Comparison of ENCODE assay signal across 16 cellular contexts in genomic region chr1:228143480-228144212, GRCh38. TPM values are rescaled to one million over a fixed set of nuclear protein-coding genes. Genes with fewer than 3 reads are reported as not detected.
A peak's percentile ranks its signal among the peaks of the same experiment; 100 is the strongest.
DNase-seq lines count a peak whose midpoint lies in the region; ATAC-seq and TF ChIP-seq lines count a peak whose summit lies in the region.
"Had no signal": no experiment of that assay in that cellular context is flagged by ENCODE, and none has a peak within 500 bp of the region (broad histone marks: within the 10 kb centered on the region; RNA-seq: fewer than 3 reads in every experiment).

No MANE protein-coding gene starts in this region.

- peaks cover 40% of the 10 kb centered on the region for H3K4me1 Mint-ChIP-seq in activated naive CD4-positive, alpha-beta T cell treated with anti-CD3 and anti-CD28 coated beads, Interleukin-2, amount 10 ng/mL, durations not matched to agents 7 days and 5 days
- peaks cover 30% of the 10 kb centered on the region for H3K4me1 Mint-ChIP-seq in activated CD8-positive, alpha-beta T cell treated with anti-CD3 and anti-CD28 coated beads for 36 hours (ENCODE audit: low read depth)
- peaks cover 15% of the 10 kb centered on the region for H3K4me1 Mint-ChIP-seq in type B pancreatic cell (ENCODE audit: unreplicated experiment)

- TF ChIP-seq POLR2A in right lobe of liver (IDR thresholded peaks at IDR 0.05), result no peak

- TF ChIP-seq CTCF in activated CD8-positive, alpha-beta T cell treated with anti-CD3 and anti-CD28 coated beads for 36 hours (IDR thresholded peaks at IDR 0.05), result no peak
- TF ChIP-seq CTCF in right lobe of liver (IDR thresholded peaks at IDR 0.05), result no peak
- TF ChIP-seq CTCF in type B pancreatic cell (conservative IDR thresholded peaks at IDR 0.05), result no peak

- H3K27ac ChIP-seq in right lobe of liver, result no peak overlapping the region
- H3K27ac ChIP-seq: parathyroid adenoma had no signal

- H3K4me1 ChIP-seq in right lobe of liver, result peaks cover 0 to 21% (median 15%) of the 10 kb centered on the region in 4 donors

- no peaks in the 10 kb centered on the region for H3K27me3 ChIP-seq in right lobe of liver
- H3K27me3 ChIP-seq: dorsolateral prefrontal cortex, thyroid gland had no signal

- ATAC-seq in activated CD8-positive, alpha-beta T cell treated with anti-CD3 and anti-CD28 coated beads for 36 hours, result no peak
- no peak for ATAC-seq in right lobe of liver
- no peak for ATAC-seq in HG03460 (IDR thresholded peaks at IDR 0.05; ENCODE audit: unreplicated experiment)
- ATAC-seq in GM19035 (IDR thresholded peaks at IDR 0.05; ENCODE audit: unreplicated experiment), result no peak
- ATAC-seq: left cardiac atrium had no signal

- WGBS in right lobe of liver (ENCODE audit: insufficient coverage, low coverage, low lambda C conversion rate, missing lambda C conversion rate), result 87% methylated on average over 9 of the region's 13 CpGs

- POLR2A ChIA-PET in activated CD8-positive, alpha-beta T cell treated with anti-CD3 and anti-CD28 coated beads for 36 hours (lab: Charles Lee), result interaction anchor here (0.6 to 5.7 kb wide), 4 partner anchors 9 to 372 kb away, joined by 3 to 59 read pairs (median 10); partner anchors contain the start of gene IBA57

- H3K27ac Mint-ChIP-seq in activated naive CD4-positive, alpha-beta T cell treated with anti-CD3 and anti-CD28 coated beads, Interleukin-2, amount 10 ng/mL, durations not matched to agents 7 days and 5 days, result peak overlapping the region; percentile 98
- H3K27ac Mint-ChIP-seq in activated CD8-positive, alpha-beta T cell treated with anti-CD3 and anti-CD28 coated beads for 36 hours, result peak overlapping the region; percentile 99
- peak overlapping the region; percentile 74 for H3K27ac Mint-ChIP-seq in type B pancreatic cell

- H3K27me3 Mint-ChIP-seq in activated naive CD4-positive, alpha-beta T cell treated with anti-CD3 and anti-CD28 coated beads, Interleukin-2, amount 10 ng/mL, durations not matched to agents 7 days and 5 days, result peaks cover 4% of the 10 kb centered on the region
- H3K27me3 Mint-ChIP-seq in activated CD8-positive, alpha-beta T cell treated with anti-CD3 and anti-CD28 coated beads for 36 hours, result no peaks in the 10 kb centered on the region
- peaks cover 5% of the 10 kb centered on the region for H3K27me3 Mint-ChIP-seq in type B pancreatic cell

- CTCF ChIA-PET in activated naive CD4-positive, alpha-beta T cell treated with anti-CD3 and anti-CD28 coated beads, Interleukin-2, amount 10 ng/mL, durations not matched to agents 7 days and 5 days (lab: Charles Lee), result interaction anchor here (1.1 kb wide), 1 partner anchor 22 kb away, joined by 4 read pairs; the partner anchor contains the start of gene IBA57
- CTCF ChIA-PET in activated CD8-positive, alpha-beta T cell treated with anti-CD3 and anti-CD28 coated beads for 36 hours (lab: Charles Lee), result interaction anchor here (1.1 to 7.4 kb wide), 4 partner anchors 9 to 22 kb away, joined by 3 to 44 read pairs (median 4); partner anchors contain the start of gene IBA57

- H3K36me3 ChIP-seq in right lobe of liver, result peaks cover 0 to 4% (median 3%) of the 10 kb centered on the region in 4 donors

- no peaks in the 10 kb centered on the region for H3K9me3 ChIP-seq in right lobe of liver
- H3K9me3 ChIP-seq: thyroid gland had no signal

- H3K9me3 Mint-ChIP-seq in activated naive CD4-positive, alpha-beta T cell treated with anti-CD3 and anti-CD28 coated beads, Interleukin-2, amount 10 ng/mL, durations not matched to agents 7 days and 5 days, result no peaks in the 10 kb centered on the region
- H3K9me3 Mint-ChIP-seq in activated CD8-positive, alpha-beta T cell treated with anti-CD3 and anti-CD28 coated beads for 36 hours, result no peaks in the 10 kb centered on the region
- H3K9me3 Mint-ChIP-seq in type B pancreatic cell, result no peaks in the 10 kb centered on the region

- intact Hi-C loops in activated CD8-positive, alpha-beta T cell treated with anti-CD3 and anti-CD28 coated beads for 36 hours (cut with micrococcal nuclease), result no loop called here
- intact Hi-C loops in right lobe of liver (cut with DNase I), result no loop called here

- DNase-seq in activated naive CD4-positive, alpha-beta T cell treated with anti-CD3 and anti-CD28 coated beads, Interleukin-2, amount 10 ng/mL, durations not matched to agents 7 days and 5 days, result no peak
- no peak for DNase-seq in activated naive CD4-positive, alpha-beta T cell treated with Interleukin-2 at 50 U/mL for 16 hours
- DNase-seq in activated CD8-positive, alpha-beta T cell treated with anti-CD3 and anti-CD28 coated beads for 36 hours, result no peak
- DNase-seq in right lobe of liver, result peak in 2 of 3 donors; percentile 38 to 51
- no peak for DNase-seq in type B pancreatic cell (ENCODE audit: extremely low spot score, unreplicated experiment)
- no peak for DNase-seq in NCI-H526 treated with DMSO at 0.1 percent for 48 hours (lab: John Stamatoyannopoulos, UW)
- DNase-seq: AML-193; left cardiac atrium; NCI-H1694 treated with DMSO at 0.1 percent for 48 hours; stimulated activated CD4-positive, alpha-beta T cell treated with anti-CD3 and anti-CD28 coated beads, Interleukin-4, amount 100 ng/mL, for 4 hours; T-helper 9 cell; thyroid gland had no signal

- peaks cover 28% of the 10 kb centered on the region for H3K36me3 Mint-ChIP-seq in activated naive CD4-positive, alpha-beta T cell treated with anti-CD3 and anti-CD28 coated beads, Interleukin-2, amount 10 ng/mL, durations not matched to agents 7 days and 5 days
- H3K36me3 Mint-ChIP-seq in activated CD8-positive, alpha-beta T cell treated with anti-CD3 and anti-CD28 coated beads for 36 hours (ENCODE audit: low read depth), result peaks cover 35% of the 10 kb centered on the region
- no peaks in the 10 kb centered on the region for H3K36me3 Mint-ChIP-seq in type B pancreatic cell

- no peak overlapping the region for H3K4me3 ChIP-seq in right lobe of liver
- H3K4me3 ChIP-seq: thyroid gland had no signal

- H3K4me3 Mint-ChIP-seq in activated naive CD4-positive, alpha-beta T cell treated with anti-CD3 and anti-CD28 coated beads, Interleukin-2, amount 10 ng/mL, durations not matched to agents 7 days and 5 days, result peak overlapping the region; percentile 98
- H3K4me3 Mint-ChIP-seq in activated CD8-positive, alpha-beta T cell treated with anti-CD3 and anti-CD28 coated beads for 36 hours, result peak overlapping the region; percentile 99
- peak overlapping the region; percentile 94 for H3K4me3 Mint-ChIP-seq in type B pancreatic cell

RNA-seq across cellular contexts. Expression of gene GUK1, which starts 3.6 kb away (rescaled TPM):
- total RNA-seq in activated CD8-positive, alpha-beta T cell treated with anti-CD3 and anti-CD28 coated beads for 36 hours, result 100 to 1,000 TPM; 375 to 376 TPM
- 100 to 1,000 TPM in 4 of 6 experiments, 10 to 100 TPM in 2; 78.0 to 235 (median 108) TPM for total RNA-seq in right lobe of liver
- total RNA-seq in type B pancreatic cell (ENCODE audit: low replicate concordance), result 133 and 174 TPM in 2 replicates

RNA-seq across cellular contexts. Expression of gene GJC2, which starts 6.1 kb away (rescaled TPM):
- 1 to 10 TPM; 3.4 to 3.5 TPM for total RNA-seq in activated CD8-positive, alpha-beta T cell treated with anti-CD3 and anti-CD28 coated beads for 36 hours
- total RNA-seq in right lobe of liver (under 1 TPM in 5 of 6 experiments, not detected in 1; 0.12 to 0.44 (median 0.16) TPM), type B pancreatic cell (ENCODE audit: low replicate concordance) (0.76 and 1.3 TPM in 2 replicates)

RNA-seq across cellular contexts. Expression of gene IBA57, which starts 22.0 kb away (rescaled TPM):
- total RNA-seq in activated CD8-positive, alpha-beta T cell treated with anti-CD3 and anti-CD28 coated beads for 36 hours, result 10 to 100 TPM in 1 of 2 experiments, 1 to 10 TPM in 1; 9.7 to 10.8 TPM
- 1 to 10 TPM; 5.1 to 8.0 (median 6.1) TPM for total RNA-seq in right lobe of liver
- total RNA-seq in type B pancreatic cell (ENCODE audit: low replicate concordance), result 9.5 and 10.5 TPM in 2 replicates

RNA-seq across cellular contexts. Expression of gene MRPL55, which starts 34.5 kb away (rescaled TPM):
- total RNA-seq in activated CD8-positive, alpha-beta T cell treated with anti-CD3 and anti-CD28 coated beads for 36 hours, result 10 to 100 TPM; 67.8 to 68.3 TPM
- total RNA-seq in right lobe of liver, result 10 to 100 TPM; 24.2 to 75.9 (median 38.0) TPM
- total RNA-seq in type B pancreatic cell (ENCODE audit: low replicate concordance), result 47.4 and 58.8 TPM in 2 replicates

RNA-seq across cellular contexts. Expression of gene C1orf35, which starts 40.5 kb away (rescaled TPM):
- total RNA-seq in activated CD8-positive, alpha-beta T cell treated with anti-CD3 and anti-CD28 coated beads for 36 hours, result 10 to 100 TPM; 22.2 to 23.5 TPM
- 1 to 10 TPM; 3.4 to 6.3 (median 5.2) TPM for total RNA-seq in right lobe of liver
- total RNA-seq in type B pancreatic cell (ENCODE audit: low replicate concordance), result 16.9 and 23.3 TPM in 2 replicates

Comparison
In these comparisons a context has a peak if more than half of its experiments do, and no peak if none do; other contexts are left out.
1. DNase-seq: peak in right lobe of liver (2 of 3); none in activated naive CD4-positive, alpha-beta T cell treated with anti-CD3 and anti-CD28 coated beads, Interleukin-2, amount 10 ng/mL, durations not matched to agents 7 days and 5 days (single experiment), activated naive CD4-positive, alpha-beta T cell treated with Interleukin-2 at 50 U/mL for 16 hours (single experiment), activated CD8-positive, alpha-beta T cell treated with anti-CD3 and anti-CD28 coated beads for 36 hours (single experiment), type B pancreatic cell (single experiment) and NCI-H526 treated with DMSO at 0.1 percent for 48 hours (single experiment).
2. Peak in every context shown above with its lines, with median percentiles within 50 percentile points of each other: H3K27ac Mint-ChIP-seq and H3K4me3 Mint-ChIP-seq.